In genomic region chr7:77474756-77475155, GRCh38 we compare ENCODE assay signal across 1 cellular context.
A peak's percentile ranks its signal among the peaks of the same experiment; 100 is the strongest.
TF ChIP-seq lines count a peak whose summit lies in the region.

No MANE protein-coding gene starts in this region.

TF ChIP-seq in K562, 482 proteins besides CTCF, POLR2A, EP300 and RAD21 (continued from another document):
- TF ChIP-seq, protein P1, sequence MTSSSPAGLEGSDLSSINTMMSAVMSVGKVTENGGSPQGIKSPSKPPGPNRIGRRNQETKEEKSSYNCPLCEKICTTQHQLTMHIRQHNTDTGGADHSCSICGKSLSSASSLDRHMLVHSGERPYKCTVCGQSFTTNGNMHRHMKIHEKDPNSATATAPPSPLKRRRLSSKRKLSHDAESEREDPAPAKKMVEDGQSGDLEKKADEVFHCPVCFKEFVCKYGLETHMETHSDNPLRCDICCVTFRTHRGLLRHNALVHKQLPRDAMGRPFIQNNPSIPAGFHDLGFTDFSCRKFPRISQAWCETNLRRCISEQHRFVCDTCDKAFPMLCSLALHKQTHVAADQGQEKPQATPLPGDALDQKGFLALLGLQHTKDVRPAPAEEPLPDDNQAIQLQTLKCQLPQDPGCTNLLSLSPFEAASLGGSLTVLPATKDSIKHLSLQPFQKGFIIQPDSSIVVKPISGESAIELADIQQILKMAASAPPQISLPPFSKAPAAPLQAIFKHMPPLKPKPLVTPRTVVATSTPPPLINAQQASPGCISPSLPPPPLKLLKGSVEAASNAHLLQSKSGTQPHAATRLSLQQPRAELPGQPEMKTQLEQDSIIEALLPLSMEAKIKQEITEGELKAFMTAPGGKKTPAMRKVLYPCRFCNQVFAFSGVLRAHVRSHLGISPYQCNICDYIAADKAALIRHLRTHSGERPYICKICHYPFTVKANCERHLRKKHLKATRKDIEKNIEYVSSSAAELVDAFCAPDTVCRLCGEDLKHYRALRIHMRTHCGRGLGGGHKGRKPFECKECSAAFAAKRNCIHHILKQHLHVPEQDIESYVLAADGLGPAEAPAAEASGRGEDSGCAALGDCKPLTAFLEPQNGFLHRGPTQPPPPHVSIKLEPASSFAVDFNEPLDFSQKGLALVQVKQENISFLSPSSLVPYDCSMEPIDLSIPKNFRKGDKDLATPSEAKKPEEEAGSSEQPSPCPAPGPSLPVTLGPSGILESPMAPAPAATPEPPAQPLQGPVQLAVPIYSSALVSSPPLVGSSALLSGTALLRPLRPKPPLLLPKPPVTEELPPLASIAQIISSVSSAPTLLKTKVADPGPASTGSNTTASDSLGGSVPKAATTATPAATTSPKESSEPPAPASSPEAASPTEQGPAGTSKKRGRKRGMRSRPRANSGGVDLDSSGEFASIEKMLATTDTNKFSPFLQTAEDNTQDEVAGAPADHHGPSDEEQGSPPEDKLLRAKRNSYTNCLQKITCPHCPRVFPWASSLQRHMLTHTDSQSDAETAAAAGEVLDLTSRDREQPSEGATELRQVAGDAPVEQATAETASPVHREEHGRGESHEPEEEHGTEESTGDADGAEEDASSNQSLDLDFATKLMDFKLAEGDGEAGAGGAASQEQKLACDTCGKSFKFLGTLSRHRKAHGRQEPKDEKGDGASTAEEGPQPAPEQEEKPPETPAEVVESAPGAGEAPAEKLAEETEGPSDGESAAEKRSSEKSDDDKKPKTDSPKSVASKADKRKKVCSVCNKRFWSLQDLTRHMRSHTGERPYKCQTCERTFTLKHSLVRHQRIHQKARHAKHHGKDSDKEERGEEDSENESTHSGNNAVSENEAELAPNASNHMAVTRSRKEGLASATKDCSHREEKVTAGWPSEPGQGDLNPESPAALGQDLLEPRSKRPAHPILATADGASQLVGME (CRISPR knock-in tag; IDR thresholded peaks at IDR 0.05), result peak; percentile 44; the same call in 1 of the 2 replicates
- no peak for TF ChIP-seq SIRT6 (IDR thresholded peaks at IDR 0.05; ENCODE audit: low read depth, low read length)
- TF ChIP-seq PPARD (CRISPR knock-in tag; IDR thresholded peaks at IDR 0.05), result no peak
- TF ChIP-seq ZFP30 (CRISPR knock-in tag; IDR thresholded peaks at IDR 0.05; ENCODE audit: borderline replicate concordance), result no peak
- TF ChIP-seq ZNF639 (CRISPR knock-in tag; conservative IDR thresholded peaks at IDR 0.05 in 1 of 2, IDR thresholded peaks at IDR 0.05 in 1 of 2), result 0 out of 4 replicates have a peak, but pooled peaks of 1 of the 2 experiments have one; percentile 64
- no peak for TF ChIP-seq CREBBP (IDR thresholded peaks at IDR 0.05; ENCODE audit: low read depth, low read length)
- no peak for TF ChIP-seq POLR2AphosphoS5 (IDR thresholded peaks at IDR 0.05; ENCODE audit: control insufficient read depth, insufficient read depth, low read depth, low read length)
- no peak for TF ChIP-seq NELFE (IDR thresholded peaks at IDR 0.05; ENCODE audit: insufficient read depth, insufficient read length)
- no peak for TF ChIP-seq ZNF354B (CRISPR knock-in tag; IDR thresholded peaks at IDR 0.05)
- TF ChIP-seq KLF6 (CRISPR knock-in tag; IDR thresholded peaks at IDR 0.05; ENCODE audit: borderline replicate concordance), result peak; percentile 91
- no peak for TF ChIP-seq EHMT2 (IDR thresholded peaks at IDR 0.05)
